In genomic region chr11:72585762-72586590, GRCh38 we compare ENCODE assay signal across 8 cellular contexts.
A peak's percentile ranks its signal among the peaks of the same experiment; 100 is the strongest.
DNase-seq lines count a peak whose midpoint lies in the region; ATAC-seq, FAIRE-seq and TF ChIP-seq lines count a peak whose summit lies in the region.

No MANE protein-coding gene starts in this region.

- WGBS in hepatocyte (ENCODE audit: low lambda C conversion rate, missing lambda C conversion rate) = 30% methylated on average over 18 of the region's 18 CpGs
- 20 to 24% (median 22%) methylated on average over 18 of the region's 18 CpGs for WGBS in spleen, 5 donors

- H2AFZ ChIP-seq in hepatocyte = no peak overlapping the region

- H3K4me3 ChIP-seq in ascending aorta (no peak overlapping the region), hepatocyte (no peak overlapping the region), spleen (peak overlapping the region in 2 of 8 donors; percentile 31 to 66)

- TF ChIP-seq POLR2A in GM12892 (IDR thresholded peaks at IDR 0.05; ENCODE audit: low read depth, low read length) = no peak
- TF ChIP-seq POLR2A in spleen (IDR thresholded peaks at IDR 0.05) = no peak

- no peaks in the 10 kb centered on the region for H3K79me2 ChIP-seq in hepatocyte

- H3K9me2 ChIP-seq in hepatocyte (replicated peaks; ENCODE audit: insufficient read depth) = no peaks in the 10 kb centered on the region

- no peak for ATAC-seq in GM21390 (IDR thresholded peaks at IDR 0.05; ENCODE audit: unreplicated experiment)

- H3K36me3 ChIP-seq in ascending aorta = no peaks in the 10 kb centered on the region
- H3K36me3 ChIP-seq in hepatocyte (replicated peaks; ENCODE audit: insufficient read depth, low read depth) = no peaks in the 10 kb centered on the region
- H3K36me3 ChIP-seq in spleen = peaks cover 0 to 81% (median 12%) of the 10 kb centered on the region in 6 donors

- H3K27me3 ChIP-seq in ascending aorta = peaks cover 16% of the 10 kb centered on the region
- H3K27me3 ChIP-seq in hepatocyte = peaks cover 54% of the 10 kb centered on the region
- peaks cover 0 to 53% (median 15%) of the 10 kb centered on the region in 7 donors for H3K27me3 ChIP-seq in spleen (replicated peaks in 1 of 7)

- no peaks in the 10 kb centered on the region for H3K9me3 ChIP-seq in ascending aorta
- no peaks in the 10 kb centered on the region for H3K9me3 ChIP-seq in hepatocyte (ENCODE audit: low read depth)
- H3K9me3 ChIP-seq in spleen = no peaks in the 10 kb centered on the region

- H3K4me1 ChIP-seq in ascending aorta = peaks cover 7 to 16% of the 10 kb centered on the region in 2 donors
- H3K4me1 ChIP-seq in hepatocyte (ENCODE audit: insufficient read depth) = peaks cover 7% of the 10 kb centered on the region
- H3K4me1 ChIP-seq in spleen = peaks cover 20 to 70% (median 39%) of the 10 kb centered on the region in 6 donors

- no peak overlapping the region for H3K4me2 ChIP-seq in hepatocyte

- H3K27ac ChIP-seq in ascending aorta (no peak overlapping the region), hepatocyte (no peak overlapping the region), spleen (peak overlapping the region in 3 of 8 donors; percentile 10 to 49 (median 48))

- no peaks in the 10 kb centered on the region for H4K20me1 ChIP-seq in hepatocyte (ENCODE audit: insufficient read depth, poor library complexity, severe bottlenecking)

- TF ChIP-seq CTCF in ascending aorta (IDR thresholded peaks at IDR 0.05) (peak; percentile 89 to 95 (median 91)), hepatocyte (IDR thresholded peaks at IDR 0.05; ENCODE audit: poor library complexity) (peak; percentile 81), spleen (IDR thresholded peaks at IDR 0.05 in 8 of 11, conservative IDR thresholded peaks at IDR 0.05 in 3 of 11) (peak; percentile 86 to 98 (median 95))

- DNase-seq in 8988T (peak; percentile 100), GM12892 (ENCODE audit: insufficient read length) (peak; percentile 81), NCI-H1436 (lab: John Stamatoyannopoulos, UW) (peak; percentile 68), T-helper 22 cell (ENCODE audit: low read depth) (peak; percentile 32), ascending aorta (ENCODE audit: low spot score in 2 of 2) (peak in 1 of 2 donors; percentile 84), hepatocyte (ENCODE audit: low spot score) (peak; percentile 86), spleen (peak; percentile 87)

- intact Hi-C loops in ascending aorta (cut with DNase I) (loop anchor here (1.0 to 5.0 kb wide), 3 partner anchors 57 to 591 kb away; no protein-coding TSS in a partner anchor), spleen (cut with DNase I; ENCODE audit: low total_unique reads) (loop anchor here (5.0 kb wide), 1 partner anchor 56 kb away; no protein-coding TSS in a partner anchor)

- peak; percentile 93 for FAIRE-seq in GM12892 (lab: Jason Lieb, UNC)
